In genomic region chr1:150612014-150612345, GRCh38 we compare ENCODE assay signal across 8 cellular contexts. TPM values are rescaled to one million over a fixed set of nuclear protein-coding genes. Genes with fewer than 3 reads are reported as not detected.
DNase-seq lines count a peak whose midpoint lies in the region; ATAC-seq and TF ChIP-seq lines count a peak whose summit lies in the region.

No MANE protein-coding gene starts in this region.

- ATAC-seq in HG02588 (IDR thresholded peaks at IDR 0.05; ENCODE audit: unreplicated experiment) (peak; percentile 10), T-helper 17 cell (no peak), HG02852 (IDR thresholded peaks at IDR 0.05; ENCODE audit: unreplicated experiment) (no peak), GM21526 (IDR thresholded peaks at IDR 0.05; ENCODE audit: low FRiP score, unreplicated experiment) (no peak)

- no peak for TF ChIP-seq POLR2A in spleen (IDR thresholded peaks at IDR 0.05)

- WGBS in spleen, 5 donors, result 70 to 81% (median 79%) methylated on average over 3 of the region's 3 CpGs

- H3K4me1 ChIP-seq in spleen, result peaks cover 25 to 83% (median 66%) of the 10 kb centered on the region in 6 donors

- no peaks in the 10 kb centered on the region for H3K27me3 ChIP-seq in spleen (replicated peaks in 1 of 7)

- peak overlapping the region; percentile 99 for H3K27ac Mint-ChIP-seq in T-helper 17 cell
- no peak overlapping the region for H3K27ac Mint-ChIP-seq in glutamatergic neuron (ENCODE audit: unreplicated experiment)

- peaks cover 0 to 28% (median 8%) of the 10 kb centered on the region in 6 donors for H3K36me3 ChIP-seq in spleen

- H3K4me1 Mint-ChIP-seq in T-helper 17 cell, result peaks cover 45% of the 10 kb centered on the region
- no peaks in the 10 kb centered on the region for H3K4me1 Mint-ChIP-seq in glutamatergic neuron (ENCODE audit: low read depth, unreplicated experiment)

- H3K27ac ChIP-seq in spleen, result peak overlapping the region; percentile 61 to 97 (median 90)

- H3K27me3 Mint-ChIP-seq in T-helper 17 cell, result no peaks in the 10 kb centered on the region
- peaks cover 5% of the 10 kb centered on the region for H3K27me3 Mint-ChIP-seq in glutamatergic neuron (ENCODE audit: unreplicated experiment)

- H3K9me3 ChIP-seq in T-helper 17 cell (ENCODE audit: control insufficient read depth, low read length, poor library complexity, severe bottlenecking) (no peaks in the 10 kb centered on the region), spleen (no peaks in the 10 kb centered on the region)

- peak overlapping the region; percentile 59 for H3K4me3 Mint-ChIP-seq in T-helper 17 cell
- H3K4me3 Mint-ChIP-seq in glutamatergic neuron (ENCODE audit: unreplicated experiment), result peak overlapping the region; percentile 15

- intact Hi-C loops in spleen (cut with DNase I; ENCODE audit: low total_unique reads), result no loop called here

- peak overlapping the region in 1 of 8 donors; percentile 59 for H3K4me3 ChIP-seq in spleen

- H3K36me3 Mint-ChIP-seq in T-helper 17 cell (ENCODE audit: low read depth) (no peaks in the 10 kb centered on the region), glutamatergic neuron (ENCODE audit: unreplicated experiment) (peaks cover 5% of the 10 kb centered on the region)

- DNase-seq in T-helper 17 cell (no peak), glutamatergic neuron (no peak), spleen (no peak), NCI-H2029 treated with DMSO at 0.1 percent for 48 hours (lab: John Stamatoyannopoulos, UW) (no peak), HPDE6-E6E7 (ENCODE audit: extremely low spot score) (no peak)

- peaks cover 3% of the 10 kb centered on the region for H3K9me3 Mint-ChIP-seq in glutamatergic neuron (ENCODE audit: unreplicated experiment)

- TF ChIP-seq CTCF in glutamatergic neuron (IDR thresholded peaks at IDR 0.05; ENCODE audit: partially characterized antibody, unreplicated experiment) (no peak), spleen (IDR thresholded peaks at IDR 0.05 in 8 of 11, conservative IDR thresholded peaks at IDR 0.05 in 3 of 11) (no peak)

RNA-seq across cellular contexts. Expression of gene ENSA, which starts 17.4 kb away (rescaled TPM):
- 100 to 1,000 TPM; 152 to 173 TPM for total RNA-seq in T-helper 17 cell
- total RNA-seq in glutamatergic neuron (ENCODE audit: unreplicated experiment), result 122 TPM
- 100 to 1,000 TPM in 6 of 7 donors, 10 to 100 TPM in 1; 97.0 to 153 (median 135) TPM for total RNA-seq in spleen
- 100 to 1,000 TPM in 2 of 3 donors, 10 to 100 TPM in 1; 96.3 to 127 (median 107) TPM for polyA plus RNA-seq in spleen

RNA-seq across cellular contexts. Expression of gene MCL1, which starts 32.6 kb away (rescaled TPM):
- total RNA-seq in T-helper 17 cell, result 1,000 to 10,000 TPM in 1 of 2 donors, 100 to 1,000 TPM in 1; 776 to 1,091 TPM
- 154 TPM for total RNA-seq in glutamatergic neuron (ENCODE audit: unreplicated experiment)
- 100 to 1,000 TPM; 261 to 435 (median 336) TPM for total RNA-seq in spleen
- polyA plus RNA-seq in spleen, result 100 to 1,000 TPM in 1 of 3 donors, 10 to 100 TPM in 2; 75.8 to 118 (median 85.9) TPM
